ENCODE assay signal across 8 cellular contexts in genomic region chr9:68981825-68982224, GRCh38. TPM values are rescaled to one million over a fixed set of nuclear protein-coding genes. Genes with fewer than 3 reads are reported as not detected.
DNase-seq lines count a peak whose midpoint lies in the region; ATAC-seq and TF ChIP-seq lines count a peak whose summit lies in the region.

No MANE protein-coding gene starts in this region.

- in situ Hi-C loops in KBM-7 (cut with MboI; ENCODE audit: low pct_unique_long_range_greater_than_20kb, low sequenced_read_pairs) = no loop called here

- no peaks in the 10 kb centered on the region for H3K36me3 ChIP-seq in colonic mucosa

- POLR2A ChIA-PET in GM10248 (lab: Yijun Ruan, JAX) = no interaction called here

- H3K4me1 ChIP-seq in colonic mucosa = peaks cover 12% of the 10 kb centered on the region

- no peak overlapping the region for H3K4me3 ChIP-seq in colonic mucosa
- H3K4me3 ChIP-seq in dorsolateral prefrontal cortex = no peak overlapping the region

- H3K9ac ChIP-seq in colonic mucosa (ENCODE audit: low read depth in 2 of 2, low read length in 2 of 2) = peak overlapping the region in 1 of 2 donors; percentile 70

- H3K27ac ChIP-seq in colonic mucosa (peak overlapping the region; percentile 80), dorsolateral prefrontal cortex (no peak overlapping the region)

- ATAC-seq in GM21515 (IDR thresholded peaks at IDR 0.05; ENCODE audit: unreplicated experiment) = peak; percentile 53

- no peaks in the 10 kb centered on the region for H3K27me3 ChIP-seq in colonic mucosa
- no peaks in the 10 kb centered on the region for H3K27me3 ChIP-seq in dorsolateral prefrontal cortex

- CTCF ChIA-PET in GM10248 (lab: Yijun Ruan, JAX) = no interaction called here

- intact Hi-C loops in colonic mucosa (cut with DNase I) (no loop called here), posterior vena cava (cut with DNase I) (no loop called here), dorsolateral prefrontal cortex (cut with DNase I) (no loop called here)

- DNase-seq in GM10248 (ENCODE audit: extremely low spot score) (peak; percentile 41), KBM-7 (peak; percentile 79), colonic mucosa (peak; percentile 59), dermis blood vessel endothelial cell (no peak), posterior vena cava (ENCODE audit: low spot score) (no peak), dorsolateral prefrontal cortex (no peak)
- DNase-seq in stimulated activated CD4-positive, alpha-beta T cell treated with anti-CD3 and anti-CD28 coated beads, Interleukin-4, amount 100 ng/mL, for 4 hours = no peak

- TF ChIP-seq CTCF in GM10248 (IDR thresholded peaks at IDR 0.05; ENCODE audit: control extremely low read depth, extremely low read depth, low read depth, missing control alignments) (no peak), colonic mucosa (IDR thresholded peaks at IDR 0.05) (no peak), dorsolateral prefrontal cortex (IDR thresholded peaks at IDR 0.05 in 54 of 56, conservative IDR thresholded peaks at IDR 0.05 in 2 of 56; ENCODE audit: low read depth in 1 of 56, partially characterized antibody in 56 of 56) (no peak)

- no peaks in the 10 kb centered on the region for H3K9me3 ChIP-seq in colonic mucosa

RNA-seq across cellular contexts. Expression of gene PRKACG, which starts 32.1 kb away (rescaled TPM):
- total RNA-seq in colonic mucosa (not detected), dermis blood vessel endothelial cell (not detected in 2 replicates), posterior vena cava (not detected), dorsolateral prefrontal cortex (not detected)

RNA-seq across cellular contexts. Expression of gene FXN, which starts 53.7 kb away (rescaled TPM):
- total RNA-seq in colonic mucosa = 10 to 100 TPM in 1 of 2 donors, 1 to 10 TPM in 1; 9.7 to 16.9 TPM
- 2.9 and 3.9 TPM in 2 replicates for total RNA-seq in dermis blood vessel endothelial cell
- total RNA-seq in posterior vena cava = 1 to 10 TPM; 9.3 to 9.4 TPM
- 10 to 100 TPM in 101 of 120 experiments, 1 to 10 TPM in 19; 4.6 to 19.4 (median 12.3) TPM for total RNA-seq in dorsolateral prefrontal cortex

Comparison
In these comparisons a context has a peak if more than half of its experiments do, and no peak if none do; other contexts are left out.
1. DNase-seq: peak in GM10248 (single experiment), KBM-7 (single experiment) and colonic mucosa (single experiment); none in dermis blood vessel endothelial cell (single experiment), posterior vena cava (single experiment), stimulated activated CD4-positive, alpha-beta T cell treated with anti-CD3 and anti-CD28 coated beads, Interleukin-4, amount 100 ng/mL, for 4 hours (0 of 2) and dorsolateral prefrontal cortex (0 of 10).